ENCODE assay signal across 8 cellular contexts in genomic region chr19:45455707-45456499, GRCh38. TPM values are rescaled to one million over a fixed set of nuclear protein-coding genes. Genes with fewer than 3 reads are reported as not detected.
DNase-seq lines count a peak whose midpoint lies in the region; ATAC-seq and TF ChIP-seq lines count a peak whose summit lies in the region.

No MANE protein-coding gene starts in this region.

- TF ChIP-seq CTCF in body of pancreas (IDR thresholded peaks at IDR 0.05) = peak in 3 of 7 experiments; percentile 23 to 27 (median 25)

- H3K4me1 ChIP-seq in body of pancreas = peaks cover 34% of the 10 kb centered on the region
- H3K4me1 ChIP-seq in skeletal muscle tissue (ENCODE audit: control insufficient read depth in 3 of 3, insufficient read depth in 3 of 3, low read length in 3 of 3) = peaks cover 24 to 38% (median 27%) of the 10 kb centered on the region in 3 donors

- no peaks in the 10 kb centered on the region for H3K36me3 ChIP-seq in body of pancreas (replicated peaks in 1 of 2; ENCODE audit: insufficient read depth in 1 of 2, low read depth in 2 of 2)
- no peaks in the 10 kb centered on the region for H3K36me3 ChIP-seq in skeletal muscle tissue (ENCODE audit: control insufficient read depth in 3 of 3, insufficient read depth in 3 of 3, low read length in 3 of 3)

- peak overlapping the region; percentile 27 to 86 (median 69) for H3K9ac ChIP-seq in skeletal muscle tissue (ENCODE audit: low read depth in 1 of 3, low read length in 3 of 3)

- peak overlapping the region; percentile 89 to 98 (median 90) for H3K27ac ChIP-seq in body of pancreas
- H3K27ac ChIP-seq in skeletal muscle tissue (ENCODE audit: low read depth, low read length) = peak overlapping the region; percentile 94

- intact Hi-C loops in body of pancreas (cut with DNase I) = no loop called here

- DNase-seq in COR-L47 (lab: John Stamatoyannopoulos, UW) = peak; percentile 42
- DNase-seq in HK-2 (ENCODE audit: unreplicated experiment) = peak; percentile 98
- peak; percentile 75 for DNase-seq in SKM-1 treated with dmso at 0.1 percent for 144 hours (lab: John Stamatoyannopoulos, UW; ENCODE audit: unreplicated experiment)
- DNase-seq in body of pancreas = peak; percentile 97 to 99 (median 98)
- peak; percentile 90 for DNase-seq in iPS-NIHi11 (ENCODE audit: low spot score)

- no peaks in the 10 kb centered on the region for H3K9me3 ChIP-seq in body of pancreas
- H3K9me3 ChIP-seq in skeletal muscle tissue (ENCODE audit: control insufficient read depth in 3 of 3, low read length in 3 of 3) = no peaks in the 10 kb centered on the region

- 24 to 28% methylated on average over 12 to 27 of the region's 27 CpGs for WGBS in body of pancreas, 2 donors

- no peaks in the 10 kb centered on the region for H3K27me3 ChIP-seq in body of pancreas
- H3K27me3 ChIP-seq in skeletal muscle tissue (ENCODE audit: control insufficient read depth in 3 of 3, insufficient read depth in 3 of 3, low read length in 3 of 3) = no peaks in the 10 kb centered on the region

- ATAC-seq in body of pancreas (peak; percentile 92), HG03159 (IDR thresholded peaks at IDR 0.05; ENCODE audit: unreplicated experiment) (no peak), GM19452 (IDR thresholded peaks at IDR 0.05; ENCODE audit: unreplicated experiment) (no peak)

- H3K4me3 ChIP-seq in body of pancreas = no peak overlapping the region
- H3K4me3 ChIP-seq in skeletal muscle tissue (ENCODE audit: low read length in 3 of 3) = peak overlapping the region in 2 of 3 donors; percentile 51 to 63

- peak in 2 of 3 donors; percentile 45 to 67 for TF ChIP-seq POLR2A in body of pancreas (IDR thresholded peaks at IDR 0.05)

RNA-seq across cellular contexts. Expression of gene FOSB, which starts 11.9 kb away (rescaled TPM):
- 10 to 100 TPM in 1 of 2 donors, 1 to 10 TPM in 1; 4.2 to 84.7 TPM for total RNA-seq in body of pancreas
- 42.8 TPM for total RNA-seq in skeletal muscle tissue

RNA-seq across cellular contexts. Expression of gene ERCC1, which starts 32.2 kb away (rescaled TPM):
- total RNA-seq in body of pancreas (10 to 100 TPM; 91.3 to 97.9 TPM), skeletal muscle tissue (56.9 TPM)

RNA-seq across cellular contexts. Expression of gene RTN2, which starts 40.9 kb away (rescaled TPM):
- total RNA-seq in body of pancreas = 1 to 10 TPM; 2.9 to 5.6 TPM
- 45.4 TPM for total RNA-seq in skeletal muscle tissue

RNA-seq across cellular contexts. Expression of gene PPM1N, which starts 42.3 kb away (rescaled TPM):
- total RNA-seq in body of pancreas (not detected), skeletal muscle tissue (0.52 TPM)

RNA-seq across cellular contexts. Expression of gene POLR1G, which starts 49.5 kb away (rescaled TPM):
- 1 to 10 TPM; 1.8 to 2.0 TPM for total RNA-seq in body of pancreas
- 7.3 TPM for total RNA-seq in skeletal muscle tissue

Comparison
In these comparisons a context has a peak if more than half of its experiments do, and no peak if none do; other contexts are left out.
1. DNase-seq: peak in every context shown above with its lines; median percentile 98 in HK-2; 98 in body of pancreas; 90 in iPS-NIHi11; 75 in SKM-1 treated with dmso at 0.1 percent for 144 hours; 42 in COR-L47.
2. H3K4me3 ChIP-seq: peak in skeletal muscle tissue (2 of 3); none in body of pancreas (0 of 2).